ENCODE assay signal across 20 cellular contexts in the genomic region with DNA sequence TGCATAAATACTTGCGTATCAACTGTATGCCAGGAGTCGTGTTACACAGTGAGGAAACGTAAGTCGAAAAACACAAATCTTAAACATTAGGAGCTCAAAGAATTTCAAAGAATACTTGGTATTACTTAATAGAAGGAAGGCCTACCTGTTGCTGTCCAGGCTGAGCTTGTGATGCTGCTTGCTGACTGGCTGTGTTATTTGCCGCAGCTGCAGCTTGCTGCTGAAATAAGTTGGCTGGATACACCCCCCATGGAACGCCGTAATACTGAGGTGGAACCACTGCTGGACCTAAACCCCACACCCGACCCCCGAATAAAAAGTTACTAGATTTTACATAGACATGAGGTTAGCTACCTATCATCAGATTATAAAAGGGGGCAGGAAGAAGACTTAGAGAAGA.
"Had no signal": no experiment of that assay in that cellular context is flagged by ENCODE, and none has a peak within 500 bp of the region (broad histone marks: within the 10 kb centered on the region; RNA-seq: fewer than 3 reads in every experiment).

No MANE protein-coding gene starts in this region.

- H3K27me3 ChIP-seq: MG63, SJSA1 had no signal

- DNase-seq: Karpas-422, KBM-7, MG63, NCI-H1092 treated with DMSO at 0.1 percent for 48 hours, NCI-H1436, NCI-H187, NCI-H2029, NCI-H2081 treated with DMSO at 0.1 percent for 48 hours, NCI-H2171, NCI-H226, NCI-H446, NCI-H510A, NCI-H524 treated with DMSO at 0.1 percent for 48 hours, NCI-H69, NCI-H774, Right ventricle myocardium superior, RPMI8226, SIG-M5 had no signal

- H3K9me3 ChIP-seq: MG63, SJSA1 had no signal

- H3K4me3 ChIP-seq: MG63, SJSA1, SK-N-MC had no signal

- H3K27ac ChIP-seq: SJSA1 had no signal
